In the genomic region with DNA sequence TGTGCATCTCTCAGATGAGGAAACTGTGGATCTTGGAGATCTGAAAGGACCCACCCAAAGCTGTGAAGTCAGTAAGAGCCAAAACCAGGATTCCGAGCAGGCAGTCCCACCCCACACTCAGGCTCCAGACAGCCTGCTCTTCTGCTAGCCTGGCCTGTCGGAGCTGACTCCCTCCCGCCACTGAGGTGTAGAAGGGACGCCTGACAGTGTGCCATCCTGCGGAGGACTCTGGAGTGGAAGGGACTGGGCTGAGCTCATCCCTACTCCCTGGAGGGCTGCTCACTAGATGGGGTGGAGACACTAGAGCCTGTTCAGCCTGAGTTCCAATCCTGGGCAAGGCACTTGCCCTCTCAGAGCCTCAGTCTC, we compare ENCODE assay signal across 34 cellular contexts. TPM values are rescaled to one million over a fixed set of nuclear protein-coding genes. Genes with fewer than 3 reads are reported as not detected.
"Had no signal": no experiment of that assay in that cellular context is flagged by ENCODE, and none has a peak within 500 bp of the region (broad histone marks: within the 10 kb centered on the region; RNA-seq: fewer than 3 reads in every experiment).

No MANE protein-coding gene starts in this region.

- H3K4me1 Mint-ChIP-seq: activated CD4-positive, alpha-beta memory T cell treated with anti-CD3 and anti-CD28 coated beads, Interleukin-2, amount 10 ng/mL, durations not matched to agents 7 days and 5 days; activated CD4-positive, alpha-beta T cell treated with anti-CD3 and anti-CD28 coated beads for 36 hours; activated CD4-positive, alpha-beta T cell treated with anti-CD3 and anti-CD28 coated beads, Interleukin-2, amount 10 ng/mL, durations not matched to agents 24 days and 14 days; activated naive CD4-positive, alpha-beta T cell treated with anti-CD3 and anti-CD28 coated beads, Interleukin-2, amount 10 ng/mL, durations not matched to agents 7 days and 5 days; activated naive CD8-positive, alpha-beta T cell treated with anti-CD3 and anti-CD28 coated beads, Interleukin-2, amount 10 ng/mL, durations not matched to agents 7 days and 5 days; T-helper 17 cell had no signal

- H3K36me3 ChIP-seq: ascending aorta, breast epithelium, cardiac muscle cell, esophagus muscularis mucosa, gastrocnemius medialis, heart left ventricle, WERI-Rb-1 had no signal

- H3K4me1 ChIP-seq: ascending aorta, breast epithelium, esophagus muscularis mucosa, foreskin keratinocyte, gastrocnemius medialis, heart left ventricle had no signal

- H3K27ac Mint-ChIP-seq: activated CD4-positive, alpha-beta memory T cell treated with anti-CD3 and anti-CD28 coated beads, Interleukin-2, amount 10 ng/mL, durations not matched to agents 7 days and 5 days; activated CD4-positive, alpha-beta T cell treated with anti-CD3 and anti-CD28 coated beads for 36 hours; activated CD4-positive, alpha-beta T cell treated with anti-CD3 and anti-CD28 coated beads, Interleukin-2, amount 10 ng/mL, durations not matched to agents 24 days and 14 days; activated naive CD4-positive, alpha-beta T cell treated with anti-CD3 and anti-CD28 coated beads, Interleukin-2, amount 10 ng/mL, durations not matched to agents 7 days and 5 days; activated naive CD4-positive, alpha-beta T cell treated with anti-CD3 and anti-CD28 coated beads, Interleukin-2, amount 50 U/mL, for 72 hours; activated naive CD8-positive, alpha-beta T cell treated with anti-CD3 and anti-CD28 coated beads, Interleukin-2, amount 10 ng/mL, durations not matched to agents 7 days and 5 days; activated T-cell treated with anti-CD3 and anti-CD28 coated beads, Interleukin-2, amount 50 U/mL, for 24 hours; activated T-cell treated with anti-CD3 and anti-CD28 coated beads, Interleukin-2, amount 50 U/mL, for 72 hours; dendritic cell treated with granulocyte-macrophage colony-stimulating factor and Interleukin-4, amounts not matched to agents 40 ng/mL and 50 ng/mL, for 4 days; T-helper 17 cell; T-helper 2 cell treated with Interferon-gamma antibody and Interleukin-4, amounts not matched to agents 5 μg/mL and 100 μg/mL, for 36 hours had no signal

- H3K27me3 Mint-ChIP-seq: activated naive CD8-positive, alpha-beta T cell treated with anti-CD3 and anti-CD28 coated beads, Interleukin-2, amount 10 ng/mL, durations not matched to agents 7 days and 5 days had no signal

- H3K9me3 ChIP-seq: ascending aorta, esophagus muscularis mucosa, gastrocnemius medialis had no signal

- H3K4me3 Mint-ChIP-seq: activated CD4-positive, alpha-beta memory T cell treated with anti-CD3 and anti-CD28 coated beads, Interleukin-2, amount 10 ng/mL, durations not matched to agents 7 days and 5 days; activated CD4-positive, alpha-beta T cell treated with anti-CD3 and anti-CD28 coated beads for 36 hours; activated CD4-positive, alpha-beta T cell treated with anti-CD3 and anti-CD28 coated beads, Interleukin-2, amount 10 ng/mL, durations not matched to agents 24 days and 14 days; activated naive CD4-positive, alpha-beta T cell treated with anti-CD3 and anti-CD28 coated beads, Interleukin-2, amount 10 ng/mL, durations not matched to agents 7 days and 5 days; activated naive CD8-positive, alpha-beta T cell treated with anti-CD3 and anti-CD28 coated beads, Interleukin-2, amount 10 ng/mL, durations not matched to agents 7 days and 5 days; activated T-cell treated with anti-CD3 and anti-CD28 coated beads, Interleukin-2, amount 50 U/mL, for 24 hours; activated T-cell treated with anti-CD3 and anti-CD28 coated beads, Interleukin-2, amount 50 U/mL, for 72 hours; brain; dendritic cell treated with granulocyte-macrophage colony-stimulating factor and Interleukin-4, amounts not matched to agents 40 ng/mL and 50 ng/mL, for 4 days; T-helper 17 cell; T-helper 2 cell treated with Interferon-gamma antibody and Interleukin-4, amounts not matched to agents 5 μg/mL and 100 μg/mL, for 36 hours had no signal

- H3K27ac ChIP-seq: ascending aorta, breast epithelium, cardiac muscle cell, coronary artery, dorsolateral prefrontal cortex, esophagus muscularis mucosa, foreskin keratinocyte, gastrocnemius medialis, heart left ventricle, WERI-Rb-1 had no signal

- H3K27me3 ChIP-seq: ascending aorta, breast epithelium, cardiac muscle cell, dorsolateral prefrontal cortex, heart left ventricle had no signal

- DNase-seq: activated CD4-positive, alpha-beta memory T cell treated with anti-CD3 and anti-CD28 coated beads, Interleukin-2, amount 10 ng/mL, durations not matched to agents 7 days and 5 days; activated CD4-positive, alpha-beta T cell treated with anti-CD3 and anti-CD28 coated beads for 36 hours; activated CD4-positive, alpha-beta T cell treated with anti-CD3 and anti-CD28 coated beads, Interleukin-2, amount 10 ng/mL, durations not matched to agents 24 days and 14 days; activated CD4-positive, CD25-positive, alpha-beta regulatory T cell; activated CD4-positive, CD25-positive, alpha-beta regulatory T cell treated with anti-CD3 and anti-CD28 coated beads, Interleukin-2, amount 50 U/mL, for 72 hours; activated CD8-positive, alpha-beta memory T cell treated with anti-CD3 and anti-CD28 coated beads, Interleukin-2, amount 50 U/mL, for 48 hours; activated gamma-delta T cell; activated naive CD4-positive, alpha-beta T cell; activated naive CD4-positive, alpha-beta T cell treated with anti-CD3 and anti-CD28 coated beads, Interleukin-2, amount 10 ng/mL, durations not matched to agents 7 days and 5 days; activated naive CD8-positive, alpha-beta T cell treated with anti-CD3 and anti-CD28 coated beads, Interleukin-2, amount 10 ng/mL, durations not matched to agents 7 days and 5 days; activated T-cell treated with anti-CD3 and anti-CD28 coated beads for 4 hours; activated T-cell treated with anti-CD3 and anti-CD28 coated beads, Interleukin-2, amount 50 U/mL, for 24 hours; activated T-cell treated with anti-CD3 and anti-CD28 coated beads, Interleukin-2, amount 50 U/mL, for 72 hours; central memory CD4-positive, alpha-beta T cell; cerebellar nuclear complex; dorsolateral prefrontal cortex; effector memory CD4-positive, alpha-beta T cell; erythroblast; foreskin keratinocyte; gastrocnemius medialis; glutamatergic neuron; heart left ventricle; T-helper 17 cell; T1000; WERI-Rb-1 had no signal

- ATAC-seq: activated CD4-positive, alpha-beta T cell treated with anti-CD3 and anti-CD28 coated beads for 36 hours; activated naive CD4-positive, alpha-beta T cell treated with anti-CD3 and anti-CD28 coated beads, Interleukin-2, amount 50 U/mL, for 72 hours; activated T-cell treated with anti-CD3 and anti-CD28 coated beads, Interleukin-2, amount 50 U/mL, for 72 hours; foreskin keratinocyte; gastrocnemius medialis; heart left ventricle; T-helper 17 cell had no signal

- H3K9me3 Mint-ChIP-seq: activated CD4-positive, alpha-beta memory T cell treated with anti-CD3 and anti-CD28 coated beads, Interleukin-2, amount 10 ng/mL, durations not matched to agents 7 days and 5 days; activated CD4-positive, alpha-beta T cell treated with anti-CD3 and anti-CD28 coated beads, Interleukin-2, amount 10 ng/mL, durations not matched to agents 24 days and 14 days; activated naive CD8-positive, alpha-beta T cell treated with anti-CD3 and anti-CD28 coated beads, Interleukin-2, amount 10 ng/mL, durations not matched to agents 7 days and 5 days; dendritic cell treated with granulocyte-macrophage colony-stimulating factor and Interleukin-4, amounts not matched to agents 40 ng/mL and 50 ng/mL, for 4 days; T-helper 2 cell treated with Interferon-gamma antibody and Interleukin-4, amounts not matched to agents 5 μg/mL and 100 μg/mL, for 36 hours had no signal

- H3K4me3 ChIP-seq: ascending aorta, breast epithelium, cardiac muscle cell, coronary artery, dorsolateral prefrontal cortex, esophagus muscularis mucosa, gastrocnemius medialis, heart left ventricle had no signal

- H3K36me3 Mint-ChIP-seq: activated naive CD4-positive, alpha-beta T cell treated with anti-CD3 and anti-CD28 coated beads, Interleukin-2, amount 10 ng/mL, durations not matched to agents 7 days and 5 days; activated naive CD8-positive, alpha-beta T cell treated with anti-CD3 and anti-CD28 coated beads, Interleukin-2, amount 10 ng/mL, durations not matched to agents 7 days and 5 days had no signal

RNA-seq across cellular contexts. Expression of a gene that starts 36.0 kb away (rescaled TPM):
- total RNA-seq: activated CD4-positive, alpha-beta memory T cell treated with anti-CD3 and anti-CD28 coated beads, Interleukin-2, amount 10 ng/mL, durations not matched to agents 7 days and 5 days; activated CD4-positive, alpha-beta T cell treated with anti-CD3 and anti-CD28 coated beads for 36 hours; activated CD4-positive, alpha-beta T cell treated with anti-CD3 and anti-CD28 coated beads, Interleukin-2, amount 10 ng/mL, durations not matched to agents 24 days and 14 days; activated naive CD4-positive, alpha-beta T cell treated with anti-CD3 and anti-CD28 coated beads, Interleukin-2, amount 50 U/mL, for 72 hours; activated naive CD8-positive, alpha-beta T cell treated with anti-CD3 and anti-CD28 coated beads, Interleukin-2, amount 10 ng/mL, durations not matched to agents 7 days and 5 days; activated T-cell treated with anti-CD3 and anti-CD28 coated beads, Interleukin-2, amount 50 U/mL, for 72 hours; foreskin keratinocyte; T-helper 17 cell had no signal
- polyA plus RNA-seq: foreskin keratinocyte had no signal

RNA-seq across cellular contexts. Expression of a gene that starts 37.7 kb away (rescaled TPM):
- total RNA-seq: activated CD4-positive, alpha-beta memory T cell treated with anti-CD3 and anti-CD28 coated beads, Interleukin-2, amount 10 ng/mL, durations not matched to agents 7 days and 5 days; activated CD4-positive, alpha-beta T cell treated with anti-CD3 and anti-CD28 coated beads for 36 hours; activated CD4-positive, alpha-beta T cell treated with anti-CD3 and anti-CD28 coated beads, Interleukin-2, amount 10 ng/mL, durations not matched to agents 24 days and 14 days; activated naive CD4-positive, alpha-beta T cell treated with anti-CD3 and anti-CD28 coated beads, Interleukin-2, amount 50 U/mL, for 72 hours; activated naive CD8-positive, alpha-beta T cell treated with anti-CD3 and anti-CD28 coated beads, Interleukin-2, amount 10 ng/mL, durations not matched to agents 7 days and 5 days; ascending aorta; cardiac muscle cell; heart left ventricle; T-helper 17 cell had no signal
